Comparison of ENCODE assay signal across 8 cellular contexts in the genomic region with DNA sequence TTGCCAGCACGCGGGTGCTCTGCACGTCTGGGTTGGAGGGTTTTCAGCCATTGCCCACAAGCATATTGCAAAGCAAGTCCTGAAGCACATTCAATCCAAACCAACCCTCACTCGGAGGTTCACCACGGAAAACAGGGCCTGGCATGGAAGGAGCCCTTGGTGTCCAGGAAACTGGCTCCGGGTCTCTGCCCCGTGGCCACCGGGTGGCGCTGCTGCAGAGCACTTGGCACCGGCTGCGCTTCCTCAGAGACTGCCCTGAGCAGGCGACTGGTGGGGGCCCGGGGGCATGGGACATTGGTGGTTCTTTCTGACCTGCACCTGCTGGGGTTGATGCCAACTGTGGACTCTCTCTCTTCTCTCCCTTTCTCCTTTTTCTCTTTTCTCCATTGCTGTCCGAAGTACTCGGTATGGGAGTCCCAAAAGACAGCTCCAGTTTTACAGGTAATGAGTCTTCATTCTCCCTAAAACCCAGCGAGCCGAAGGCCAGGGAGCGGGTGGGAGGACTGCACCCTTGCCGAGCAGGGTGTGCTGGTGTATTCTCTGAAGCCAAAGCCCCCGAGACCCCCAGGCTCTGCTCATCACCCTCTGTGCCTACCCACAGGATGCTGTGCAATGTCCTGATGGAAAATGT. TPM values are rescaled to one million over a fixed set of nuclear protein-coding genes. Genes with fewer than 3 reads are reported as not detected.
DNase-seq lines count a peak whose midpoint lies in the region; ATAC-seq and TF ChIP-seq lines count a peak whose summit lies in the region.

No MANE protein-coding gene starts in this region.

- peaks cover 0 to 93% (median 29%) of the 10 kb centered on the region in 6 donors for H3K36me3 ChIP-seq in spleen

- no peaks in the 10 kb centered on the region for H3K9me3 ChIP-seq in spleen

- TF ChIP-seq CTCF in fibroblast of pulmonary artery (IDR thresholded peaks at IDR 0.05; ENCODE audit: low read length, missing control alignments) (peak; percentile 57), spleen (IDR thresholded peaks at IDR 0.05 in 8 of 11, conservative IDR thresholded peaks at IDR 0.05 in 3 of 11) (peak in 8 of 11 experiments; percentile 21 to 62 (median 42))

- no peak overlapping the region for H3K4me3 ChIP-seq in fibroblast of pulmonary artery (replicated peaks; ENCODE audit: low read depth, low read length)
- no peak overlapping the region for H3K4me3 ChIP-seq in spleen

- 68 to 86% (median 76%) methylated on average over 8 to 20 of the region's 20 CpGs for WGBS in spleen, 5 donors

- no peak overlapping the region for H3K27ac ChIP-seq in spleen

- peaks cover 0 to 49% (median 11%) of the 10 kb centered on the region in 6 donors for H3K4me1 ChIP-seq in spleen

- H3K27me3 ChIP-seq in spleen (replicated peaks in 1 of 7): no peaks in the 10 kb centered on the region

- peak; percentile 20 for DNase-seq in stimulated activated CD4-positive, alpha-beta T cell treated with anti-CD3 and anti-CD28 coated beads, Interleukin-1b, Interleukin-23, amount 100 ng/mL, for 48 hours
- DNase-seq in stimulated activated CD4-positive, alpha-beta T cell treated with anti-CD3 and anti-CD28 coated beads, Interleukin-12 subunit alpha, Interleukin-12 subunit beta, amount 100 ng/mL, for 4 hours: no peak
- DNase-seq in fibroblast of pulmonary artery (ENCODE audit: low read depth) (peak; percentile 22), spleen (peak; percentile 83), NCI-H524 treated with DMSO at 0.1 percent for 48 hours (lab: John Stamatoyannopoulos, UW) (no peak), T-helper 2 cell (no peak)

- intact Hi-C loops in spleen (cut with DNase I; ENCODE audit: low total_unique reads): no loop called here

- TF ChIP-seq POLR2A in spleen (IDR thresholded peaks at IDR 0.05): no peak

- peak; percentile 75 for ATAC-seq in SK-N-SH treated with all-trans-retinoic acid at 6 μM for 48 hours
- ATAC-seq in GM18907 (IDR thresholded peaks at IDR 0.05; ENCODE audit: unreplicated experiment): no peak

TF ChIP-seq in SK-N-SH treated with all-trans-retinoic acid at 6 μM for 48 hours, 23 proteins besides CTCF, POLR2A, EP300 and RAD21:
- no peak for TF ChIP-seq ZC3H10 (CRISPR knock-in tag; IDR thresholded peaks at IDR 0.05)
- no peak for TF ChIP-seq PPARA (CRISPR knock-in tag; IDR thresholded peaks at IDR 0.05; ENCODE audit: borderline replicate concordance)
- no peak for TF ChIP-seq SNAI2 (CRISPR knock-in tag; IDR thresholded peaks at IDR 0.05)
- TF ChIP-seq, protein P1, sequence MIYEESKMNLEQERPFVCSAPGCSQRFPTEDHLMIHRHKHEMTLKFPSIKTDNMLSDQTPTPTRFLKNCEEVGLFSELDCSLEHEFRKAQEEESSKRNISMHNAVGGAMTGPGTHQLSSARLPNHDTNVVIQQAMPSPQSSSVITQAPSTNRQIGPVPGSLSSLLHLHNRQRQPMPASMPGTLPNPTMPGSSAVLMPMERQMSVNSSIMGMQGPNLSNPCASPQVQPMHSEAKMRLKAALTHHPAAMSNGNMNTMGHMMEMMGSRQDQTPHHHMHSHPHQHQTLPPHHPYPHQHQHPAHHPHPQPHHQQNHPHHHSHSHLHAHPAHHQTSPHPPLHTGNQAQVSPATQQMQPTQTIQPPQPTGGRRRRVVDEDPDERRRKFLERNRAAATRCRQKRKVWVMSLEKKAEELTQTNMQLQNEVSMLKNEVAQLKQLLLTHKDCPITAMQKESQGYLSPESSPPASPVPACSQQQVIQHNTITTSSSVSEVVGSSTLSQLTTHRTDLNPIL (CRISPR knock-in tag; IDR thresholded peaks at IDR 0.05; ENCODE audit: low read depth): no peak
- no peak for TF ChIP-seq TOX (CRISPR knock-in tag; IDR thresholded peaks at IDR 0.05; ENCODE audit: borderline replicate concordance)
- no peak for TF ChIP-seq ARNTL (CRISPR knock-in tag; IDR thresholded peaks at IDR 0.05; ENCODE audit: borderline replicate concordance, low read depth)
- TF ChIP-seq ZNF8 (CRISPR knock-in tag; IDR thresholded peaks at IDR 0.05): no peak
- no peak for TF ChIP-seq RARB (CRISPR knock-in tag; IDR thresholded peaks at IDR 0.05)
- no peak for TF ChIP-seq GLIS3 (CRISPR knock-in tag; IDR thresholded peaks at IDR 0.05)
- TF ChIP-seq ISL1 (CRISPR knock-in tag; IDR thresholded peaks at IDR 0.05): no peak
- TF ChIP-seq ESRRG (CRISPR knock-in tag; IDR thresholded peaks at IDR 0.05): no peak
- no peak for TF ChIP-seq ZNF565 (CRISPR knock-in tag; conservative IDR thresholded peaks at IDR 0.05; ENCODE audit: low read depth)
- TF ChIP-seq TCF4 (CRISPR knock-in tag; IDR thresholded peaks at IDR 0.05; ENCODE audit: borderline replicate concordance): no peak
- no peak for TF ChIP-seq BACH2 (CRISPR knock-in tag; IDR thresholded peaks at IDR 0.05; ENCODE audit: borderline replicate concordance)

RNA-seq across cellular contexts. Expression of a gene that starts 4.1 kb away (rescaled TPM):
- total RNA-seq in spleen: 100 to 1,000 TPM in 4 of 7 donors, 10 to 100 TPM in 3; 80.3 to 135 (median 109) TPM
- polyA plus RNA-seq in spleen: 10 to 100 TPM; 23.2 to 51.5 (median 23.9) TPM

RNA-seq across cellular contexts. Expression of a gene that starts 49.3 kb away (rescaled TPM):
- total RNA-seq in spleen: 10 to 100 TPM in 5 of 7 donors, 1 to 10 TPM in 2; 8.4 to 17.5 (median 10.9) TPM
- 1 to 10 TPM; 1.2 to 3.4 (median 2.6) TPM for polyA plus RNA-seq in spleen

Comparison
In these comparisons a context has a peak if more than half of its experiments do, and no peak if none do; other contexts are left out.
1. DNase-seq: peak in stimulated activated CD4-positive, alpha-beta T cell treated with anti-CD3 and anti-CD28 coated beads, Interleukin-1b, Interleukin-23, amount 100 ng/mL, for 48 hours (single experiment), fibroblast of pulmonary artery (single experiment) and spleen (single experiment); none in stimulated activated CD4-positive, alpha-beta T cell treated with anti-CD3 and anti-CD28 coated beads, Interleukin-12 subunit alpha, Interleukin-12 subunit beta, amount 100 ng/mL, for 4 hours (single experiment), NCI-H524 treated with DMSO at 0.1 percent for 48 hours (single experiment) and T-helper 2 cell (0 of 5).